ENCODE assay signal across 9 cellular contexts in genomic region chr7:144818516-144818915, GRCh38. TPM values are rescaled to one million over a fixed set of nuclear protein-coding genes. Genes with fewer than 3 reads are reported as not detected.
A peak's percentile ranks its signal among the peaks of the same experiment; 100 is the strongest.
DNase-seq lines count a peak whose midpoint lies in the region; ATAC-seq, FAIRE-seq and TF ChIP-seq lines count a peak whose summit lies in the region.
"Had no signal": no experiment of that assay in that cellular context is flagged by ENCODE, and none has a peak within 500 bp of the region (broad histone marks: within the 10 kb centered on the region; RNA-seq: fewer than 3 reads in every experiment).

No MANE protein-coding gene starts in this region.

- H3K36me3 ChIP-seq in OCI-LY3 (replicated peaks; ENCODE audit: low read depth, low read length): no peaks in the 10 kb centered on the region

- H3K4me1 Mint-ChIP-seq in endothelial cell (ENCODE audit: unreplicated experiment): peaks cover 7% of the 10 kb centered on the region
- H3K4me1 Mint-ChIP-seq: neural crest cell had no signal

- H3K4me1 ChIP-seq in OCI-LY3 (ENCODE audit: low read length): peaks cover 44% of the 10 kb centered on the region

- no peak overlapping the region for H3K4me3 ChIP-seq in OCI-LY3 (ENCODE audit: low read length)

- H3K4me2 ChIP-seq in OCI-LY3 (ENCODE audit: low read length): peak overlapping the region; percentile 31

- H3K27me3 ChIP-seq in OCI-LY3 (ENCODE audit: low read depth, low read length): no peaks in the 10 kb centered on the region

- H3K27ac ChIP-seq in OCI-LY3 (ENCODE audit: low read length): no peak overlapping the region

- no peak for TF ChIP-seq CTCF in OCI-LY3 (IDR thresholded peaks at IDR 0.05; ENCODE audit: low read depth, low read length)
- no peak for TF ChIP-seq CTCF in endothelial cell (IDR thresholded peaks at IDR 0.05; ENCODE audit: unreplicated experiment)

- H2AFZ ChIP-seq in OCI-LY3 (ENCODE audit: low read depth, low read length): no peak overlapping the region

- no peaks in the 10 kb centered on the region for H4K20me1 ChIP-seq in OCI-LY3 (ENCODE audit: insufficient read depth, low read length)

- H3K9me3 Mint-ChIP-seq in endothelial cell (ENCODE audit: unreplicated experiment): no peaks in the 10 kb centered on the region
- H3K9me3 Mint-ChIP-seq: neural crest cell had no signal

- no peaks in the 10 kb centered on the region for H3K9me3 ChIP-seq in OCI-LY3 (ENCODE audit: insufficient read depth, low read length)

- DNase-seq in Daoy (ENCODE audit: low read depth) (peak; percentile 60), endothelial cell (ENCODE audit: low spot score) (no peak), Right ventricle myocardium superior (no peak), RCC 7860 (ENCODE audit: low spot score) (no peak), A172 (ENCODE audit: low spot score) (no peak)
- peak; percentile 13 for DNase-seq in effector CD8-positive, alpha-beta T cell (lab: John Stamatoyannopoulos, UW)

- no peak for FAIRE-seq in RCC 7860 (lab: Jason Lieb, UNC)

- H3K36me3 Mint-ChIP-seq in endothelial cell (ENCODE audit: low read depth, unreplicated experiment): no peaks in the 10 kb centered on the region

- H3K27me3 Mint-ChIP-seq in endothelial cell (ENCODE audit: unreplicated experiment): peaks cover 2% of the 10 kb centered on the region

- intact Hi-C loops in Right ventricle myocardium superior (cut with DNase I): no loop called here

- no peak overlapping the region for H3K27ac Mint-ChIP-seq in endothelial cell (ENCODE audit: unreplicated experiment)

- H3K9ac ChIP-seq in OCI-LY3 (ENCODE audit: low read length): no peak overlapping the region

- H3K4me3 Mint-ChIP-seq in endothelial cell (ENCODE audit: unreplicated experiment): no peak overlapping the region
- H3K4me3 Mint-ChIP-seq: neural crest cell had no signal

- peak; percentile 54 for ATAC-seq in GM21528 (IDR thresholded peaks at IDR 0.05; ENCODE audit: low FRiP score, unreplicated experiment)
- no peak for ATAC-seq in Right ventricle myocardium superior (ENCODE audit: poor library complexity)

- no peaks in the 10 kb centered on the region for H3K79me2 ChIP-seq in OCI-LY3 (ENCODE audit: low read length)

RNA-seq across cellular contexts. Expression of gene TPK1, which starts 17.3 kb away (rescaled TPM):
- 5.5 and 9.0 TPM in 2 replicates for total RNA-seq in Daoy (2014; rRNA removed; shearing (Covaris generic))
- total RNA-seq in endothelial cell (ENCODE audit: unreplicated experiment) (0.77 TPM), Right ventricle myocardium superior (2.9 TPM)
- total RNA-seq in A172 (2014; rRNA removed; shearing (Covaris generic)): 3.9 and 5.9 TPM in 2 replicates

Comparison
In these comparisons a context has a peak if more than half of its experiments do, and no peak if none do; other contexts are left out.
1. DNase-seq: peak in Daoy (single experiment) and effector CD8-positive, alpha-beta T cell (single experiment); none in endothelial cell (single experiment), Right ventricle myocardium superior (single experiment), RCC 7860 (single experiment) and A172 (single experiment).